11 cellular contexts compared by ENCODE assay signal in genomic region chr4:68172147-68172546, GRCh38. TPM values are rescaled to one million over a fixed set of nuclear protein-coding genes. Genes with fewer than 3 reads are reported as not detected.
"Had no signal": no experiment of that assay in that cellular context is flagged by ENCODE, and none has a peak within 500 bp of the region (broad histone marks: within the 10 kb centered on the region; RNA-seq: fewer than 3 reads in every experiment).

No MANE protein-coding gene starts in this region.

RNA-seq across cellular contexts. Expression of gene TMPRSS11F, which starts 42.5 kb away (rescaled TPM):
- total RNA-seq: OCI-LY7, PC-3, PC-9, Peyer's patch, Right ventricle myocardium inferior, Right ventricle myocardium superior, RPMI7951, SJCRH30, SJSA1, T-cell had no signal
- polyA plus RNA-seq: SK-N-SH had no signal
